In genomic region chr7:73449422-73449821, GRCh38 we compare ENCODE assay signal across 22 cellular contexts. TPM values are rescaled to one million over a fixed set of nuclear protein-coding genes. Genes with fewer than 3 reads are reported as not detected.
A peak's percentile ranks its signal among the peaks of the same experiment; 100 is the strongest.
DNase-seq lines count a peak whose midpoint lies in the region; ATAC-seq and TF ChIP-seq lines count a peak whose summit lies in the region.
"Had no signal": no experiment of that assay in that cellular context is flagged by ENCODE, and none has a peak within 500 bp of the region (broad histone marks: within the 10 kb centered on the region; RNA-seq: fewer than 3 reads in every experiment).

No MANE protein-coding gene starts in this region.

- CTCF ChIA-PET in CD8-positive, alpha-beta T cell (lab: Charles Lee) = no interaction called here

- H3K27me3 Mint-ChIP-seq in CD8-positive, alpha-beta T cell (ENCODE audit: low read depth) = no peaks in the 10 kb centered on the region
- no peaks in the 10 kb centered on the region for H3K27me3 Mint-ChIP-seq in activated naive CD8-positive, alpha-beta T cell treated with anti-CD3 and anti-CD28 coated beads for 36 hours
- H3K27me3 Mint-ChIP-seq: CD4-positive, alpha-beta T cell; IgD-negative memory B cell; type B pancreatic cell had no signal

- H3K4me3 Mint-ChIP-seq in CD8-positive, alpha-beta T cell = no peak overlapping the region
- no peak overlapping the region for H3K4me3 Mint-ChIP-seq in activated naive CD8-positive, alpha-beta T cell treated with anti-CD3 and anti-CD28 coated beads for 36 hours
- H3K4me3 Mint-ChIP-seq: CD4-positive, alpha-beta T cell; IgD-negative memory B cell; neural progenitor cell; type B pancreatic cell had no signal

- H3K4me1 Mint-ChIP-seq in CD8-positive, alpha-beta T cell (ENCODE audit: low read depth) = peaks cover 22% of the 10 kb centered on the region
- H3K4me1 Mint-ChIP-seq in activated naive CD8-positive, alpha-beta T cell treated with anti-CD3 and anti-CD28 coated beads for 36 hours = peaks cover 28% of the 10 kb centered on the region
- H3K4me1 Mint-ChIP-seq: neural progenitor cell had no signal

- no peak overlapping the region for H3K27ac ChIP-seq in CD8-positive, alpha-beta T cell (ENCODE audit: low read depth, low read length)
- no peak overlapping the region for H3K27ac ChIP-seq in Peyer's patch
- H3K27ac ChIP-seq: heart left ventricle, neural progenitor cell had no signal

- H3K27me3 ChIP-seq in CD8-positive, alpha-beta T cell (ENCODE audit: insufficient read depth, low read length) = no peaks in the 10 kb centered on the region
- no peaks in the 10 kb centered on the region for H3K27me3 ChIP-seq in Peyer's patch
- H3K27me3 ChIP-seq: heart left ventricle, MG63, neural progenitor cell had no signal

- no peak for ATAC-seq in CD8-positive, alpha-beta T cell
- no peak for ATAC-seq in GM18511 (IDR thresholded peaks at IDR 0.05; ENCODE audit: unreplicated experiment)
- ATAC-seq: heart left ventricle, left ventricle myocardium superior had no signal

- DNase-seq in CD8-positive, alpha-beta T cell = no peak
- DNase-seq in G401 (ENCODE audit: low spot score) (peak; percentile 85), NCI-H2081 (lab: John Stamatoyannopoulos, UW) (peak; percentile 91 to 98), foreskin fibroblast (no peak), NCI-H2171 treated with DMSO at 0.1 percent for 48 hours (lab: John Stamatoyannopoulos, UW) (no peak), Peyer's patch (no peak)
- DNase-seq in activated naive CD8-positive, alpha-beta T cell treated with anti-CD3 and anti-CD28 coated beads for 36 hours = no peak
- DNase-seq: anterior cingulate cortex; CD4-positive, alpha-beta T cell; heart left ventricle; left ventricle myocardium superior; MG63; NCI-H524; OCI-M1; SHP77 treated with DMSO at 0.1 percent for 48 hours; stimulated activated CD4-positive, alpha-beta T cell treated with anti-CD3 and anti-CD28 coated beads, Interleukin-4, amount 100 ng/mL, for 24 hours had no signal

- no peak overlapping the region for H3K4me3 ChIP-seq in CD8-positive, alpha-beta T cell (ENCODE audit: low read depth, low read length)
- no peak overlapping the region for H3K4me3 ChIP-seq in foreskin fibroblast (ENCODE audit: low read depth in 1 of 2, low read length in 2 of 2)
- H3K4me3 ChIP-seq in Peyer's patch = no peak overlapping the region
- H3K4me3 ChIP-seq: heart left ventricle, MG63, neural progenitor cell had no signal

- no peaks in the 10 kb centered on the region for H3K9me3 ChIP-seq in CD8-positive, alpha-beta T cell (ENCODE audit: low read length)
- no peaks in the 10 kb centered on the region for H3K9me3 ChIP-seq in Peyer's patch
- H3K9me3 ChIP-seq: heart left ventricle, MG63 had no signal

- intact Hi-C loops in CD8-positive, alpha-beta T cell (cut with DNase I, micrococcal nuclease) = no loop called here

- no peaks in the 10 kb centered on the region for H3K9me3 Mint-ChIP-seq in CD8-positive, alpha-beta T cell
- H3K9me3 Mint-ChIP-seq in activated naive CD8-positive, alpha-beta T cell treated with anti-CD3 and anti-CD28 coated beads for 36 hours = no peaks in the 10 kb centered on the region
- H3K9me3 Mint-ChIP-seq: activated T-helper 2 cell treated with anti-CD3 and anti-CD28 coated beads, Interferon-gamma antibody, Interleukin-2, Interleukin-4, amounts not matched to agents 10 μg/mL and 5 μg/mL and 100 μg/mL, durations not matched to agents 14 hours and 24 hours and 36 hours; CD4-positive, alpha-beta T cell; IgD-negative memory B cell; neural progenitor cell; type B pancreatic cell had no signal

- H3K27ac Mint-ChIP-seq in CD8-positive, alpha-beta T cell = peak overlapping the region; percentile 83
- H3K27ac Mint-ChIP-seq in activated naive CD8-positive, alpha-beta T cell treated with anti-CD3 and anti-CD28 coated beads for 36 hours = peak overlapping the region; percentile 8
- H3K27ac Mint-ChIP-seq: CD4-positive, alpha-beta T cell; neural progenitor cell; type B pancreatic cell had no signal

- in situ Hi-C loops in G401 (cut with HindIII; ENCODE audit: low sequenced_read_pairs) = loop anchor here (5.0 kb wide), 1 partner anchor 107 kb away; no protein-coding TSS in a partner anchor

- H3K36me3 Mint-ChIP-seq in CD8-positive, alpha-beta T cell = peaks cover 79% of the 10 kb centered on the region
- H3K36me3 Mint-ChIP-seq in activated naive CD8-positive, alpha-beta T cell treated with anti-CD3 and anti-CD28 coated beads for 36 hours = peaks cover 42% of the 10 kb centered on the region

- no peak for TF ChIP-seq CTCF in CD8-positive, alpha-beta T cell (IDR thresholded peaks at IDR 0.05)
- TF ChIP-seq CTCF in foreskin fibroblast (IDR thresholded peaks at IDR 0.05; ENCODE audit: low read depth, low read length) (no peak), Peyer's patch (IDR thresholded peaks at IDR 0.05) (no peak)

- POLR2A ChIA-PET in CD8-positive, alpha-beta T cell (lab: Charles Lee) = no interaction called here

- H3K36me3 ChIP-seq in CD8-positive, alpha-beta T cell (ENCODE audit: insufficient read depth, low read length) = peaks cover 61% of the 10 kb centered on the region
- peaks cover 0 to 72% (median 3%) of the 10 kb centered on the region in 3 donors for H3K36me3 ChIP-seq in Peyer's patch

- no peaks in the 10 kb centered on the region for H3K4me1 ChIP-seq in CD8-positive, alpha-beta T cell (ENCODE audit: insufficient read depth, low read length)
- no peaks in the 10 kb centered on the region for H3K4me1 ChIP-seq in Peyer's patch
- H3K4me1 ChIP-seq: neural progenitor cell had no signal

- TF ChIP-seq POLR2A in Peyer's patch (IDR thresholded peaks at IDR 0.05) = no peak

RNA-seq across cellular contexts. Expression of gene FZD9, which starts 15.8 kb away (rescaled TPM):
- under 1 TPM; 0.16 to 0.28 TPM for total RNA-seq in CD8-positive, alpha-beta T cell
- not detected in 2 replicates for total RNA-seq in G401 (2014; rRNA removed; shearing (Covaris generic))
- total RNA-seq in activated naive CD8-positive, alpha-beta T cell treated with anti-CD3 and anti-CD28 coated beads for 36 hours = under 1 TPM; 0.32 to 0.45 TPM
- 1 to 10 TPM in 2 of 4 donors, under 1 TPM in 1, not detected in 1; 0.88 to 3.8 (median 1.2) TPM for total RNA-seq in Peyer's patch
- total RNA-seq: CD4-positive, alpha-beta T cell; T-helper 1 cell treated with Interleukin-12 subunit alpha and Interleukin-12 subunit beta and Interleukin-4 antibody, amounts not matched to agents 30 ng/mL and 1 ng/mL, for 36 hours had no signal

Comparison
In these comparisons a context has a peak if more than half of its experiments do, and no peak if none do; other contexts are left out.
1. DNase-seq: peak in G401 (single experiment) and NCI-H2081 (2 of 2); none in CD8-positive, alpha-beta T cell (0 of 7), activated naive CD8-positive, alpha-beta T cell treated with anti-CD3 and anti-CD28 coated beads for 36 hours (single experiment), foreskin fibroblast (0 of 2), NCI-H2171 treated with DMSO at 0.1 percent for 48 hours (single experiment) and Peyer's patch (0 of 3).